ENCODE assay signal across 1 cellular context in the genomic region with DNA sequence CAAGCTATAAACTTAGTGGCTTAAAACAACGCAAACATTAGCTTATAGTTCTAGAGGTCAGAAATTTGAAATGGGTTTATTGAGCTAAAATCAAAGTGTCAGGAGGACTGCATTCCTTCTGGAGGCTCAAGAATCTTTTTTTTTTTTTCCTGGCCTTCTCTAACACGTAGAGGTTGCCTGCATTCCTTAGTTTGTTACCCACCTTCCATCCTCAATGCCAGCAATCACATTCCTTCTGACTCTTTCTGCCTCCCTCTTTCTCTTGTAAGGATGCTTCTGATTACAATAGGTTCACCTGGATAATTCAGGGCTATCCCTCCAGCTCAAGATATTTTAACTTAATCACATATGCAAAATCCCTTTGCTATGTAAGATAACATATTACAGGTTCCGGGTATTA.
TF ChIP-seq lines count a peak whose summit lies in the region.

No MANE protein-coding gene starts in this region.

TF ChIP-seq in GM23338, 12 proteins besides CTCF, POLR2A, EP300 and RAD21 (continued from another document):
- TF ChIP-seq, protein P1, sequence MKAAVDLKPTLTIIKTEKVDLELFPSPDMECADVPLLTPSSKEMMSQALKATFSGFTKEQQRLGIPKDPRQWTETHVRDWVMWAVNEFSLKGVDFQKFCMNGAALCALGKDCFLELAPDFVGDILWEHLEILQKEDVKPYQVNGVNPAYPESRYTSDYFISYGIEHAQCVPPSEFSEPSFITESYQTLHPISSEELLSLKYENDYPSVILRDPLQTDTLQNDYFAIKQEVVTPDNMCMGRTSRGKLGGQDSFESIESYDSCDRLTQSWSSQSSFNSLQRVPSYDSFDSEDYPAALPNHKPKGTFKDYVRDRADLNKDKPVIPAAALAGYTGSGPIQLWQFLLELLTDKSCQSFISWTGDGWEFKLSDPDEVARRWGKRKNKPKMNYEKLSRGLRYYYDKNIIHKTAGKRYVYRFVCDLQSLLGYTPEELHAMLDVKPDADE (IDR thresholded peaks at IDR 0.05), result no peak
- TF ChIP-seq, protein P2, sequence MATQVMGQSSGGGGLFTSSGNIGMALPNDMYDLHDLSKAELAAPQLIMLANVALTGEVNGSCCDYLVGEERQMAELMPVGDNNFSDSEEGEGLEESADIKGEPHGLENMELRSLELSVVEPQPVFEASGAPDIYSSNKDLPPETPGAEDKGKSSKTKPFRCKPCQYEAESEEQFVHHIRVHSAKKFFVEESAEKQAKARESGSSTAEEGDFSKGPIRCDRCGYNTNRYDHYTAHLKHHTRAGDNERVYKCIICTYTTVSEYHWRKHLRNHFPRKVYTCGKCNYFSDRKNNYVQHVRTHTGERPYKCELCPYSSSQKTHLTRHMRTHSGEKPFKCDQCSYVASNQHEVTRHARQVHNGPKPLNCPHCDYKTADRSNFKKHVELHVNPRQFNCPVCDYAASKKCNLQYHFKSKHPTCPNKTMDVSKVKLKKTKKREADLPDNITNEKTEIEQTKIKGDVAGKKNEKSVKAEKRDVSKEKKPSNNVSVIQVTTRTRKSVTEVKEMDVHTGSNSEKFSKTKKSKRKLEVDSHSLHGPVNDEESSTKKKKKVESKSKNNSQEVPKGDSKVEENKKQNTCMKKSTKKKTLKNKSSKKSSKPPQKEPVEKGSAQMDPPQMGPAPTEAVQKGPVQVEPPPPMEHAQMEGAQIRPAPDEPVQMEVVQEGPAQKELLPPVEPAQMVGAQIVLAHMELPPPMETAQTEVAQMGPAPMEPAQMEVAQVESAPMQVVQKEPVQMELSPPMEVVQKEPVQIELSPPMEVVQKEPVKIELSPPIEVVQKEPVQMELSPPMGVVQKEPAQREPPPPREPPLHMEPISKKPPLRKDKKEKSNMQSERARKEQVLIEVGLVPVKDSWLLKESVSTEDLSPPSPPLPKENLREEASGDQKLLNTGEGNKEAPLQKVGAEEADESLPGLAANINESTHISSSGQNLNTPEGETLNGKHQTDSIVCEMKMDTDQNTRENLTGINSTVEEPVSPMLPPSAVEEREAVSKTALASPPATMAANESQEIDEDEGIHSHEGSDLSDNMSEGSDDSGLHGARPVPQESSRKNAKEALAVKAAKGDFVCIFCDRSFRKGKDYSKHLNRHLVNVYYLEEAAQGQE (IDR thresholded peaks at IDR 0.05; ENCODE audit: unreplicated experiment), result no peak
